29 cellular contexts compared by ENCODE assay signal in genomic region chr21:43961382-43961909, GRCh38. TPM values are rescaled to one million over a fixed set of nuclear protein-coding genes. Genes with fewer than 3 reads are reported as not detected.
DNase-seq lines count a peak whose midpoint lies in the region; ATAC-seq, FAIRE-seq and TF ChIP-seq lines count a peak whose summit lies in the region.
"Had no signal": no experiment of that assay in that cellular context is flagged by ENCODE, and none has a peak within 500 bp of the region (broad histone marks: within the 10 kb centered on the region; RNA-seq: fewer than 3 reads in every experiment).

No MANE protein-coding gene starts in this region.

- TSS peak; percentile 49 for BruUV-seq in GM12878 (replicated peaks; lab: Mats Ljungman, UMichigan)

- H3K27ac Mint-ChIP-seq in activated CD4-positive, alpha-beta T cell treated with anti-CD3 and anti-CD28 coated beads for 36 hours = peak overlapping the region; percentile 90
- no peak overlapping the region for H3K27ac Mint-ChIP-seq in stimulated activated naive B cell treated with anti-CD40 and anti-IgM and Interleukin-4, amounts not matched to agents 10 μg/mL and 1 μg/mL and 100 μg/mL, for 72 hours
- H3K27ac Mint-ChIP-seq: activated CD8-positive, alpha-beta memory T cell treated with anti-CD3 and anti-CD28 coated beads, Interleukin-2, amount 10 ng/mL, durations not matched to agents 7 days and 5 days had no signal

- H3K4me2 ChIP-seq in GM12878 (ENCODE audit: control insufficient read depth, insufficient read depth) = no peak overlapping the region
- H3K4me2 ChIP-seq: A549, PC-9 had no signal

- no peaks in the 10 kb centered on the region for H3K27me3 ChIP-seq in GM12878 (replicated peaks in 1 of 2; ENCODE audit: control insufficient read depth in 2 of 2, insufficient read depth in 2 of 2, low read length in 1 of 2)
- H3K27me3 ChIP-seq: breast epithelium, sigmoid colon had no signal

- in situ Hi-C loops in GM12878 (cut with MboI) (no loop called here), G401 (cut with HindIII; ENCODE audit: low sequenced_read_pairs) (no loop called here)

- H3K36me3 Mint-ChIP-seq in activated CD4-positive, alpha-beta T cell treated with anti-CD3 and anti-CD28 coated beads for 36 hours (ENCODE audit: low read depth) = peaks cover 24% of the 10 kb centered on the region
- peaks cover 27 to 29% of the 10 kb centered on the region in 2 donors for H3K36me3 Mint-ChIP-seq in stimulated activated naive B cell treated with anti-CD40 and anti-IgM and Interleukin-4, amounts not matched to agents 10 μg/mL and 1 μg/mL and 100 μg/mL, for 72 hours

- H3K36me3 ChIP-seq in GM12878 (ENCODE audit: control insufficient read depth in 2 of 2, insufficient read depth in 2 of 2, low read length in 1 of 2) = peaks cover 13 to 31% of the 10 kb centered on the region in 2 experiments
- H3K36me3 ChIP-seq: breast epithelium had no signal

- H3K4me1 ChIP-seq in GM12878 (ENCODE audit: control insufficient read depth, insufficient read depth, low read length) = peaks cover 25% of the 10 kb centered on the region

- intact Hi-C loops in activated CD4-positive, alpha-beta T cell treated with anti-CD3 and anti-CD28 coated beads for 36 hours (cut with DNase I, micrococcal nuclease) = loop anchor here (1.0 to 5.0 kb wide), 4 partner anchors 44 to 94 kb away; partner anchors contain the start of genes AGPAT3 (in 1 of the 2) and TRAPPC10 (in 1 of the 2)
- intact Hi-C loops in GM12878 (cut with micrococcal nuclease; ENCODE audit: unreplicated experiment) = no loop called here

- no peak overlapping the region for H3K27ac ChIP-seq in GM12878 (ENCODE audit: control insufficient read depth, insufficient read depth)
- H3K27ac ChIP-seq: A549, breast epithelium, left ventricle myocardium inferior, PC-9, psoas muscle, sigmoid colon had no signal

- FAIRE-seq in GM12878 (lab: Jason Lieb, UNC) = peak; percentile 23
- FAIRE-seq: A549, colon, H1 had no signal

- no peaks in the 10 kb centered on the region for H4K20me1 ChIP-seq in GM12878 (ENCODE audit: control insufficient read depth, insufficient read depth)

- no peaks in the 10 kb centered on the region for H3K27me3 Mint-ChIP-seq in activated CD4-positive, alpha-beta T cell treated with anti-CD3 and anti-CD28 coated beads for 36 hours
- H3K27me3 Mint-ChIP-seq in stimulated activated naive B cell treated with anti-CD40 and anti-IgM and Interleukin-4, amounts not matched to agents 10 μg/mL and 1 μg/mL and 100 μg/mL, for 72 hours = no peaks in the 10 kb centered on the region
- H3K27me3 Mint-ChIP-seq: activated CD8-positive, alpha-beta memory T cell treated with anti-CD3 and anti-CD28 coated beads, Interleukin-2, amount 10 ng/mL, durations not matched to agents 7 days and 5 days had no signal

- no peak overlapping the region for H3K4me3 ChIP-seq in GM12878
- H3K4me3 ChIP-seq: A549, breast epithelium, left ventricle myocardium inferior, PC-9, psoas muscle, sigmoid colon had no signal

- no peak for TF ChIP-seq RAD21 in GM12878 (IDR thresholded peaks at IDR 0.05; ENCODE audit: insufficient read depth, low read depth, low read length)

- SMC1A ChIA-PET in GM12878 (lab: Charles Lee; ENCODE audit: uncharacterized antibody, unreplicated experiment) = no interaction called here

- peaks cover 30% of the 10 kb centered on the region for H3K4me1 Mint-ChIP-seq in activated CD4-positive, alpha-beta T cell treated with anti-CD3 and anti-CD28 coated beads for 36 hours
- peaks cover 8 to 25% of the 10 kb centered on the region in 2 donors for H3K4me1 Mint-ChIP-seq in stimulated activated naive B cell treated with anti-CD40 and anti-IgM and Interleukin-4, amounts not matched to agents 10 μg/mL and 1 μg/mL and 100 μg/mL, for 72 hours
- H3K4me1 Mint-ChIP-seq: activated CD8-positive, alpha-beta memory T cell treated with anti-CD3 and anti-CD28 coated beads, Interleukin-2, amount 10 ng/mL, durations not matched to agents 7 days and 5 days had no signal

- H2AFZ ChIP-seq in GM12878 (ENCODE audit: control insufficient read depth, low read depth, low read length) = no peak overlapping the region
- H2AFZ ChIP-seq: PC-9 had no signal

- peaks cover 2% of the 10 kb centered on the region for H3K9me3 Mint-ChIP-seq in activated CD4-positive, alpha-beta T cell treated with anti-CD3 and anti-CD28 coated beads for 36 hours (ENCODE audit: low read depth)
- no peaks in the 10 kb centered on the region for H3K9me3 Mint-ChIP-seq in stimulated activated naive B cell treated with anti-CD40 and anti-IgM and Interleukin-4, amounts not matched to agents 10 μg/mL and 1 μg/mL and 100 μg/mL, for 72 hours

- TF ChIP-seq CTCF in GM12878 (IDR thresholded peaks at IDR 0.05 in 2 of 3, conservative IDR thresholded peaks at IDR 0.05 in 1 of 3; ENCODE audit: control insufficient read depth in 2 of 3, extremely low read depth in 1 of 3, insufficient read depth in 1 of 3, low read depth in 3 of 3, low read length in 3 of 3) = no peak

- no peak overlapping the region for H3K9ac ChIP-seq in GM12878 (ENCODE audit: control insufficient read depth, insufficient read depth, low read length)

- no peak for TF ChIP-seq EP300 in GM12878 (IDR thresholded peaks at IDR 0.05; ENCODE audit: borderline replicate concordance in 1 of 2, control insufficient read depth in 1 of 2, low read depth in 2 of 2, low read length in 2 of 2)

- CTCF ChIA-PET in activated CD4-positive, alpha-beta T cell treated with anti-CD3 and anti-CD28 coated beads for 36 hours (lab: Charles Lee) = interaction anchor here (0.7 to 1.3 kb wide), 4 partner anchors 14 to 1122 kb away, joined by 3 to 5 read pairs (median 3); no protein-coding TSS in a partner anchor
- CTCF ChIA-PET in GM12878 (lab: Yijun Ruan, JAX) = interaction anchor here (0.6 kb wide), 1 partner anchor 117 kb away, joined by 3 read pairs; no protein-coding TSS in a partner anchor

- peak; percentile 70 for ATAC-seq in activated CD4-positive, alpha-beta T cell treated with anti-CD3 and anti-CD28 coated beads for 36 hours
- no peak for ATAC-seq in GM12878
- ATAC-seq in HG02981 (IDR thresholded peaks at IDR 0.05; ENCODE audit: unreplicated experiment) = no peak
- no peak for ATAC-seq in stimulated activated naive B cell treated with anti-CD40 and anti-IgM and Interleukin-4, amounts not matched to agents 10 μg/mL and 1 μg/mL and 100 μg/mL, for 72 hours (replicated peaks)
- ATAC-seq: A549; activated CD8-positive, alpha-beta memory T cell treated with anti-CD3 and anti-CD28 coated beads, Interleukin-2, amount 10 ng/mL, durations not matched to agents 7 days and 5 days; psoas muscle had no signal

- RAD21 ChIA-PET in GM12878 (lab: Charles Lee; ENCODE audit: unreplicated experiment) = no interaction called here

- 84% methylated on average over 24 of the region's 24 CpGs for WGBS in GM12878 (ENCODE audit: insufficient coverage, insufficient replicate concordance, low lambda C conversion rate, missing lambda C conversion rate)

- peak; percentile 67 for DNase-seq in activated CD4-positive, alpha-beta T cell treated with anti-CD3 and anti-CD28 coated beads for 36 hours
- no peak for DNase-seq in activated CD4-positive, alpha-beta T cell treated with anti-CD3 and anti-CD28 coated beads, Interleukin-2, amount 50 U/mL, for 4 hours
- peak; percentile 61 for DNase-seq in stimulated activated CD4-positive, alpha-beta T cell treated with anti-CD3 and anti-CD28 coated beads, Interleukin-1b, Interleukin-23, amount 100 ng/mL, for 48 hours
- DNase-seq in stimulated activated CD4-positive, alpha-beta T cell treated with anti-CD3 and anti-CD28 coated beads, Interleukin-4, amount 100 ng/mL, for 1 hour = no peak
- no peak for DNase-seq in GM12878 (ENCODE audit: low read depth, low spot score)
- no peak for DNase-seq in stimulated activated naive B cell treated with anti-CD40 and anti-IgM and Interleukin-4, amounts not matched to agents 10 μg/mL and 1 μg/mL and 100 μg/mL, for 72 hours
- no peak for DNase-seq in G401 (ENCODE audit: low spot score)
- DNase-seq: activated CD8-positive, alpha-beta memory T cell treated with anti-CD3 and anti-CD28 coated beads, Interleukin-2, amount 10 ng/mL, durations not matched to agents 7 days and 5 days; activated effector memory CD4-positive, alpha-beta T cell treated with anti-CD3 and anti-CD28 coated beads, Interleukin-2, amount 50 U/mL, for 16 hours; AML-193; effector memory CD4-positive, alpha-beta T cell; glutamatergic neuron; islet precursor cell; left ventricle myocardium inferior; NCI-H146; NCI-H2107; NCI-H524 treated with DMSO at 0.1 percent for 48 hours; nucleus accumbens; PC-9; psoas muscle; Right ventricle myocardium superior; sigmoid colon; T1000; trophoblast cell had no signal

- no peak overlapping the region for H3K4me3 Mint-ChIP-seq in activated CD4-positive, alpha-beta T cell treated with anti-CD3 and anti-CD28 coated beads for 36 hours
- H3K4me3 Mint-ChIP-seq in stimulated activated naive B cell treated with anti-CD40 and anti-IgM and Interleukin-4, amounts not matched to agents 10 μg/mL and 1 μg/mL and 100 μg/mL, for 72 hours = no peak overlapping the region
- H3K4me3 Mint-ChIP-seq: activated CD8-positive, alpha-beta memory T cell treated with anti-CD3 and anti-CD28 coated beads, Interleukin-2, amount 10 ng/mL, durations not matched to agents 7 days and 5 days had no signal

- TF ChIP-seq POLR2A in GM12878 (IDR thresholded peaks at IDR 0.05; ENCODE audit: low read depth, low read length) = no peak

- peaks cover 12% of the 10 kb centered on the region for H3K79me2 ChIP-seq in GM12878 (ENCODE audit: control insufficient read depth, insufficient read depth, low read length)

- H3K9me3 ChIP-seq in GM12878 (replicated peaks; ENCODE audit: control insufficient read depth, insufficient read depth, low read length) = no peaks in the 10 kb centered on the region; the same call in 2 of the 3 replicates
- H3K9me3 ChIP-seq: A549, breast epithelium, left ventricle myocardium inferior, psoas muscle, sigmoid colon had no signal

- POLR2A ChIA-PET in activated CD4-positive, alpha-beta T cell treated with anti-CD3 and anti-CD28 coated beads for 36 hours (lab: Charles Lee) = no interaction called here
- POLR2A ChIA-PET in GM12878 (lab: Charles Lee) = no interaction called here

RNA-seq across cellular contexts. Expression of gene TRAPPC10, which starts 50.7 kb away (rescaled TPM):
- total RNA-seq in activated CD4-positive, alpha-beta T cell treated with anti-CD3 and anti-CD28 coated beads for 36 hours = 10 to 100 TPM; 40.2 to 58.7 TPM
- 156 and 162 TPM in 2 replicates for total RNA-seq in GM12878 (2013; cell fraction: nucleolus; rRNA removed)
- 31.0 and 40.9 TPM in 2 replicates for total RNA-seq in GM12878 (2014; rRNA removed)
- total RNA-seq in GM12878 (2014; rRNA removed; fragmentation: Illumina TruSeq; extraction: Trizol) = 27.5 and 28.9 TPM in 2 replicates
- 34.4 and 39.6 TPM in 2 replicates for total RNA-seq in GM12878 (2021)
- polyA plus RNA-seq in GM12878 (2011; ENCODE audit: low read depth) = 12.1 TPM
- polyA plus RNA-seq in GM12878 (2011; rRNA removed) = 24.5 and 38.7 TPM in 2 replicates
- polyA plus RNA-seq in GM12878 (2011; cell fraction: cytosol; rRNA removed) = 28.0 and 29.3 TPM in 2 replicates
- polyA plus RNA-seq in GM12878 (2011; cell fraction: nucleus; rRNA removed) = 85.3 and 93.6 TPM in 2 replicates
- 15.4 and 19.3 TPM in 2 replicates for polyA plus RNA-seq in GM12878 (2012)
- 33.9 and 34.8 TPM in 2 replicates for polyA plus RNA-seq in GM12878 (2014; fragmentation: Illumina TruSeq; extraction: Trizol)
- 1 to 10 TPM; 1.1 to 2.5 TPM for polyA plus RNA-seq in GM12878 (2014; fragmentation: Nextera tagmentation; extraction: Ambion mirVana)
- 27.5 and 28.4 TPM in 2 replicates for polyA plus RNA-seq in GM12878 (2014; rRNA removed)
- polyA plus RNA-seq in GM12878 (2016; fragmentation: Nextera tagmentation; extraction: Ambion mirVana) = 10 to 100 TPM in 1 of 2 experiments, 1 to 10 TPM in 1; 5.9 to 14.3 TPM
- polyA minus RNA-seq in GM12878 (2011; rRNA and poly(A)+ RNA removed) = 35.3 and 39.6 TPM in 2 replicates
- 18.2 and 19.4 TPM in 2 replicates for polyA minus RNA-seq in GM12878 (2011; cell fraction: cytosol; rRNA and poly(A)+ RNA removed)
- 28.7 and 56.4 TPM in 2 replicates for polyA minus RNA-seq in GM12878 (2011; cell fraction: nucleus; rRNA and poly(A)+ RNA removed)
- 11.1 and 15.4 TPM in 2 replicates for total RNA-seq in G401 (2014; rRNA removed; shearing (Covaris generic))

Comparison
In these comparisons a context has a peak if more than half of its experiments do, and no peak if none do; other contexts are left out.
1. DNase-seq: peak in activated CD4-positive, alpha-beta T cell treated with anti-CD3 and anti-CD28 coated beads for 36 hours (single experiment) and stimulated activated CD4-positive, alpha-beta T cell treated with anti-CD3 and anti-CD28 coated beads, Interleukin-1b, Interleukin-23, amount 100 ng/mL, for 48 hours (single experiment); none in activated CD4-positive, alpha-beta T cell treated with anti-CD3 and anti-CD28 coated beads, Interleukin-2, amount 50 U/mL, for 4 hours (0 of 2), stimulated activated CD4-positive, alpha-beta T cell treated with anti-CD3 and anti-CD28 coated beads, Interleukin-4, amount 100 ng/mL, for 1 hour (single experiment), GM12878 (single experiment), stimulated activated naive B cell treated with anti-CD40 and anti-IgM and Interleukin-4, amounts not matched to agents 10 μg/mL and 1 μg/mL and 100 μg/mL, for 72 hours (single experiment) and G401 (single experiment).